ENCODE assay signal across 23 cellular contexts in the genomic region with DNA sequence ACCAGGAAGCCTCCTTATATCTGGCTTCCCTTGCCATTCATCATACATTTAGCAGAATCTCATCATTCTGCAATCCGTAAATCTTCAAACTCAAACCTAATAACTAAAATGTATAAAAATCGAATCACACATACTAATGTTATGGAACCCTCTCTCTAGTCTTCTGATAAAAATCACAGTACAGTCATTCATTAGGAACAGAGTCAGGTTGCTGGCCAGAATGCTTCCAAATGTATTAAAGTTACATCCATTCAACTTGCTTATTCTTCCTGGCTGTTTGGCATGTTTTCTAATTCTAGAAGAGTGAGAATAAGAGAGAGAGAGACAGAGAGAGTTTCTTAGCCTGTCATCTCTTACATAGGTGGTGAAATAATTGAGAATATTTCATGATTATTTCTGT. TPM values are rescaled to one million over a fixed set of nuclear protein-coding genes. Genes with fewer than 3 reads are reported as not detected.
"Had no signal": no experiment of that assay in that cellular context is flagged by ENCODE, and none has a peak within 500 bp of the region (broad histone marks: within the 10 kb centered on the region; RNA-seq: fewer than 3 reads in every experiment).

No MANE protein-coding gene starts in this region.

- H3K4me3 Mint-ChIP-seq: memory B cell, mesothelial cell of epicardium, natural killer cell had no signal

- H3K27me3 Mint-ChIP-seq: memory B cell had no signal

- H3K27ac ChIP-seq: colonic mucosa, hepatocyte, lower lobe of right lung, suprapubic skin, uterus had no signal

- H3K36me3 ChIP-seq: uterus had no signal

- H3K9me3 ChIP-seq: colonic mucosa, lower lobe of right lung, suprapubic skin, tibial artery, upper lobe of left lung, uterus had no signal

- H3K4me1 ChIP-seq: colonic mucosa, uterus had no signal

- H3K4me1 Mint-ChIP-seq: memory B cell, natural killer cell had no signal

- H3K4me2 ChIP-seq: hepatocyte had no signal

- H3K27me3 ChIP-seq: colonic mucosa, hepatocyte, suprapubic skin, tibial artery, upper lobe of left lung, uterus had no signal

- H3K79me2 ChIP-seq: hepatocyte had no signal

- DNase-seq: colonic mucosa; effector CD4-positive, alpha-beta T cell; glutamatergic neuron; lower lobe of right lung; natural killer cell; small intestine; stimulated activated CD4-positive, alpha-beta T cell treated with anti-CD3 and anti-CD28 coated beads, Interleukin-12 subunit alpha, Interleukin-12 subunit beta, amount 100 ng/mL, for 4 hours; stimulated activated naive CD8-positive, alpha-beta T cell treated with anti-CD3 and anti-CD28 coated beads, Interleukin-15, Interleukin-2, amounts not matched to agents 100 U/mL and 50 U/mL, for 24 hours; tibial artery; upper lobe of left lung; uterus had no signal

- ATAC-seq: lower lobe of right lung; natural killer cell; stimulated activated naive CD8-positive, alpha-beta T cell treated with anti-CD3 and anti-CD28 coated beads, Interleukin-15, Interleukin-2, amounts not matched to agents 100 U/mL and 50 U/mL, for 24 hours had no signal

- H3K4me3 ChIP-seq: colonic mucosa, hepatocyte, lower lobe of right lung, suprapubic skin, tibial artery, upper lobe of left lung, uterus had no signal

- H3K9me3 Mint-ChIP-seq: memory B cell, mesothelial cell of epicardium, natural killer cell had no signal

- H2AFZ ChIP-seq: hepatocyte had no signal

- H3K27ac Mint-ChIP-seq: memory B cell, mesothelial cell of epicardium, natural killer cell had no signal

RNA-seq across cellular contexts. Expression of a gene that starts 38.1 kb away (rescaled TPM):
- total RNA-seq: dermis microvascular lymphatic vessel endothelial cell, fibroblast of lung, hepatocyte, kidney epithelial cell, mucosa of gallbladder, pulmonary artery endothelial cell had no signal
- polyA plus RNA-seq: fibroblast of lung, hepatocyte had no signal

RNA-seq across cellular contexts. Expression of a gene that starts 45.7 kb away (rescaled TPM):
- total RNA-seq: cerebellum, colonic mucosa, dermis microvascular lymphatic vessel endothelial cell, fibroblast of lung, hepatocyte, kidney epithelial cell, lower lobe of right lung, mesothelial cell of epicardium, mucosa of gallbladder, myocyte, natural killer cell, omental fat pad, pulmonary artery endothelial cell, suprapubic skin, uterus had no signal
- polyA plus RNA-seq: fibroblast of lung, hepatocyte had no signal
